ENCODE assay signal across 1 cellular context in genomic region chr1:26126321-26127084, GRCh38.
TF ChIP-seq lines count a peak whose summit lies in the region.

No MANE protein-coding gene starts in this region.

TF ChIP-seq in A549, 52 proteins besides CTCF, POLR2A, EP300 and RAD21 (continued from another document):
- TF ChIP-seq PBX3 (IDR thresholded peaks at IDR 0.05) (no peak), JUN (IDR thresholded peaks at IDR 0.05) (no peak), PHF8 (IDR thresholded peaks at IDR 0.05; ENCODE audit: borderline replicate concordance, low read depth) (no peak), HOXB13 (CRISPR knock-in tag; IDR thresholded peaks at IDR 0.05; ENCODE audit: low read depth) (no peak), RNF2 (IDR thresholded peaks at IDR 0.05; ENCODE audit: borderline replicate concordance, low read depth) (no peak)
